13 cellular contexts compared by ENCODE assay signal in genomic region chr1:235708390-235708962, GRCh38. TPM values are rescaled to one million over a fixed set of nuclear protein-coding genes. Genes with fewer than 3 reads are reported as not detected.
DNase-seq lines count a peak whose midpoint lies in the region; ATAC-seq and TF ChIP-seq lines count a peak whose summit lies in the region.
"Had no signal": no experiment of that assay in that cellular context is flagged by ENCODE, and none has a peak within 500 bp of the region (broad histone marks: within the 10 kb centered on the region; RNA-seq: fewer than 3 reads in every experiment).

No MANE protein-coding gene starts in this region.

- peak overlapping the region; percentile 63 for H3K27ac ChIP-seq in hepatocyte
- H3K27ac ChIP-seq in dorsolateral prefrontal cortex = no peak overlapping the region
- H3K27ac ChIP-seq: thyroid gland had no signal

- H3K9me2 ChIP-seq in hepatocyte (replicated peaks; ENCODE audit: insufficient read depth) = no peaks in the 10 kb centered on the region

- no peaks in the 10 kb centered on the region for H4K20me1 ChIP-seq in hepatocyte (ENCODE audit: insufficient read depth, poor library complexity, severe bottlenecking)

- H3K9me3 ChIP-seq in hepatocyte (ENCODE audit: low read depth) = no peaks in the 10 kb centered on the region
- H3K9me3 ChIP-seq: Caco-2, thyroid gland had no signal

- no peaks in the 10 kb centered on the region for H3K36me3 ChIP-seq in hepatocyte (replicated peaks; ENCODE audit: insufficient read depth, low read depth)

- TF ChIP-seq CTCF in hepatocyte (IDR thresholded peaks at IDR 0.05; ENCODE audit: poor library complexity) (no peak), dorsolateral prefrontal cortex (IDR thresholded peaks at IDR 0.05 in 54 of 56, conservative IDR thresholded peaks at IDR 0.05 in 2 of 56; ENCODE audit: low read depth in 1 of 56, partially characterized antibody in 56 of 56) (no peak)

- H3K4me1 ChIP-seq in hepatocyte (ENCODE audit: insufficient read depth) = no peaks in the 10 kb centered on the region
- H3K4me1 ChIP-seq: thyroid gland had no signal

- 54% methylated on average over 4 of the region's 4 CpGs for WGBS in hepatocyte (ENCODE audit: low lambda C conversion rate, missing lambda C conversion rate)

- H3K79me2 ChIP-seq in hepatocyte = no peaks in the 10 kb centered on the region

- intact Hi-C loops in dorsolateral prefrontal cortex (cut with DNase I) = no loop called here

- H3K27me3 ChIP-seq in hepatocyte (no peaks in the 10 kb centered on the region), dorsolateral prefrontal cortex (no peaks in the 10 kb centered on the region)
- H3K27me3 ChIP-seq: thyroid gland had no signal

- H3K4me3 ChIP-seq in hepatocyte = no peak overlapping the region
- no peak overlapping the region for H3K4me3 ChIP-seq in dorsolateral prefrontal cortex
- H3K4me3 ChIP-seq: thyroid gland had no signal

- H2AFZ ChIP-seq in hepatocyte = no peak overlapping the region

- peak; percentile 17 for DNase-seq in AG08396 (ENCODE audit: low spot score)
- DNase-seq in HCEC 1CT = peak; percentile 33
- DNase-seq in hepatocyte (ENCODE audit: low spot score) = peak; percentile 40
- no peak for DNase-seq in middle frontal gyrus (ENCODE audit: extremely low spot score, low spot score)
- DNase-seq in NCI-H2196 (lab: John Stamatoyannopoulos, UW; ENCODE audit: unreplicated experiment) = no peak
- DNase-seq in dorsolateral prefrontal cortex = no peak
- no peak for DNase-seq in stimulated activated naive CD4-positive, alpha-beta T cell (lab: John Stamatoyannopoulos, UW)
- DNase-seq: activated effector memory CD4-positive, alpha-beta T cell treated with Interleukin-2 at 50 U/mL for 16 hours; Kasumi-1; stimulated activated CD4-positive, alpha-beta T cell treated with anti-CD3 and anti-CD28 coated beads, Interleukin-4, amount 100 ng/mL, for 4 hours; thyroid gland had no signal

- peak; percentile 81 for ATAC-seq in SK-N-SH treated with all-trans-retinoic acid at 6 μM for 48 hours

- H3K4me2 ChIP-seq in hepatocyte = peak overlapping the region; percentile 35

TF ChIP-seq in SK-N-SH treated with all-trans-retinoic acid at 6 μM for 48 hours, 23 proteins besides CTCF, POLR2A, EP300 and RAD21:
- TF ChIP-seq ESRRG (CRISPR knock-in tag; IDR thresholded peaks at IDR 0.05) (no peak), ZC3H10 (CRISPR knock-in tag; IDR thresholded peaks at IDR 0.05) (no peak), PPARA (CRISPR knock-in tag; IDR thresholded peaks at IDR 0.05; ENCODE audit: borderline replicate concordance) (no peak), CSRNP3 (CRISPR knock-in tag; IDR thresholded peaks at IDR 0.05) (no peak), ARNTL (CRISPR knock-in tag; IDR thresholded peaks at IDR 0.05; ENCODE audit: borderline replicate concordance, low read depth) (no peak), POU6F1 (CRISPR knock-in tag; IDR thresholded peaks at IDR 0.05; ENCODE audit: borderline replicate concordance, low read depth) (no peak)
- TF ChIP-seq, protein P1, sequence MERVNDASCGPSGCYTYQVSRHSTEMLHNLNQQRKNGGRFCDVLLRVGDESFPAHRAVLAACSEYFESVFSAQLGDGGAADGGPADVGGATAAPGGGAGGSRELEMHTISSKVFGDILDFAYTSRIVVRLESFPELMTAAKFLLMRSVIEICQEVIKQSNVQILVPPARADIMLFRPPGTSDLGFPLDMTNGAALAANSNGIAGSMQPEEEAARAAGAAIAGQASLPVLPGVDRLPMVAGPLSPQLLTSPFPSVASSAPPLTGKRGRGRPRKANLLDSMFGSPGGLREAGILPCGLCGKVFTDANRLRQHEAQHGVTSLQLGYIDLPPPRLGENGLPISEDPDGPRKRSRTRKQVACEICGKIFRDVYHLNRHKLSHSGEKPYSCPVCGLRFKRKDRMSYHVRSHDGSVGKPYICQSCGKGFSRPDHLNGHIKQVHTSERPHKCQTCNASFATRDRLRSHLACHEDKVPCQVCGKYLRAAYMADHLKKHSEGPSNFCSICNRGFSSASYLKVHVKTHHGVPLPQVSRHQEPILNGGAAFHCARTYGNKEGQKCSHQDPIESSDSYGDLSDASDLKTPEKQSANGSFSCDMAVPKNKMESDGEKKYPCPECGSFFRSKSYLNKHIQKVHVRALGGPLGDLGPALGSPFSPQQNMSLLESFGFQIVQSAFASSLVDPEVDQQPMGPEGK (CRISPR knock-in tag; IDR thresholded peaks at IDR 0.05; ENCODE audit: borderline replicate concordance) = no peak

RNA-seq across cellular contexts. Expression of gene GNG4, which starts 58.9 kb away (rescaled TPM):
- 4.8 and 6.1 TPM in 2 replicates for total RNA-seq in hepatocyte
- 9.8 and 11.8 TPM in 2 replicates for polyA plus RNA-seq in hepatocyte
- total RNA-seq in dorsolateral prefrontal cortex = 10 to 100 TPM in 118 of 120 experiments, 1 to 10 TPM in 2; 8.3 to 34.2 (median 19.1) TPM

Comparison
In these comparisons a context has a peak if more than half of its experiments do, and no peak if none do; other contexts are left out.
1. DNase-seq: peak in AG08396 (single experiment), HCEC 1CT (single experiment) and hepatocyte (single experiment); none in middle frontal gyrus (single experiment), NCI-H2196 (single experiment), dorsolateral prefrontal cortex (0 of 10) and stimulated activated naive CD4-positive, alpha-beta T cell (0 of 6).